Comparison of ENCODE assay signal across 1 cellular context in the genomic region with DNA sequence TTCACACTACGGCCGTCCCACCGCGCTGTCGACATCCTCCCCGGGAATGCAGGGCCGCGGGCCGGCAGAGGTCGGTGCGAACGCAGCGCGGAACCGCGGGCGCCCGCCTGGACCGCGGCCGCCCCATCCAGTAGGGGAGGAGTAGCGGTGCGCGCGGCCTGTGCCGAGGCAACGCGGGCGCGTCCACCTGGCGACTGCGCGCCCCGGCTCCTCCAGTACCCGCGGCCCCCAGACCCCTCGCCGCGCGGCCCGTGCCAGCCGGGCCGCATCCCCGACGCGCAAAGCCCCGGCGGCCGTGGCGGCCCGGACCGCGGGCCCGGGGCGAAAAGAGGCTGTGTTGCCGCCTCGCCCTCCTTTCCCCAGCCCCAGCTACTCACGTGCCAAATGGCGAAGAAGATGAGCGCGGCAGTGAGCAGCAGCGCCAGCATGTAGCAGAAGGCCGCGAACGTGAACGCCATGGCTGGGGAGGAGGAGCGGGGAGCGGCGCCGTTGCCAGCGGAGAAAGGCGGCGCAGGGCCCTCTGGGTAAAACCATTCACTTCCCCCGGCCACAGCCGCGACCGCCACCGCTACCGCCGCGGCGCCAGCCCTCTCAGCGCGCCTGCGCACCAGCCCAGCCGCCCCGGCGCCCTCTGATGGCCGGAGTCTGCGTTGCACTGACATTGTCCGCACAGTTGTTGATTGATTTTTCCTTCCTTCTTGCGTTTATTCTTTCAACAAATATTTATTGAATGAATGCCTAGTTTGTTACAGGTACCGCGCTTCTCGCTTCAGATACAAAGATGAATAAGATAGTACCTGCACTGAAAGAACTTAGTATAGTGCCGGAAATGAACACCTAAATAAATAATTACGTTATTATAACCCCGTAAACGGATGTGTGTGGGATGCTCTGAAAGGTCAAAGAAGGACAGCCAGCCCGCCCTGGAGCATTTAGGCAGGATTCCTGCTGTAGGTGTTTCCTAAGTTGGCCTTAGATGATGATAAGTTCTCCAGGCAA.
A peak's percentile ranks its signal among the peaks of the same experiment; 100 is the strongest.
TF ChIP-seq lines count a peak whose summit lies in the region.

A gene (minus strand): TSS at position 505 of the 999 bp plus-strand sequence. CDS start 47 bp downstream, at position 458.

TF ChIP-seq in HepG2, 621 proteins besides CTCF, POLR2A, EP300 and RAD21 (continued from another document and continues in another):
- TF ChIP-seq, protein P1, sequence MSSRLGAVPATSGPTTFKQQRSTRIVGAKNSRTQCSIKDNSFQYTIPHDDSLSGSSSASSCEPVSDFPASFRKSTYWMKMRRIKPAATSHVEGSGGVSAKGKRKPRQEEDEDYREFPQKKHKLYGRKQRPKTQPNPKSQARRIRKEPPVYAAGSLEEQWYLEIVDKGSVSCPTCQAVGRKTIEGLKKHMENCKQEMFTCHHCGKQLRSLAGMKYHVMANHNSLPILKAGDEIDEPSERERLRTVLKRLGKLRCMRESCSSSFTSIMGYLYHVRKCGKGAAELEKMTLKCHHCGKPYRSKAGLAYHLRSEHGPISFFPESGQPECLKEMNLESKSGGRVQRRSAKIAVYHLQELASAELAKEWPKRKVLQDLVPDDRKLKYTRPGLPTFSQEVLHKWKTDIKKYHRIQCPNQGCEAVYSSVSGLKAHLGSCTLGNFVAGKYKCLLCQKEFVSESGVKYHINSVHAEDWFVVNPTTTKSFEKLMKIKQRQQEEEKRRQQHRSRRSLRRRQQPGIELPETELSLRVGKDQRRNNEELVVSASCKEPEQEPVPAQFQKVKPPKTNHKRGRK (CRISPR knock-in tag; IDR thresholded peaks at IDR 0.05) = no peak
- TF ChIP-seq FOSL1 (CRISPR knock-in tag; IDR thresholded peaks at IDR 0.05; ENCODE audit: borderline replicate concordance) = no peak
- TF ChIP-seq ZFP37 (CRISPR knock-in tag; IDR thresholded peaks at IDR 0.05; ENCODE audit: borderline replicate concordance) = no peak
- TF ChIP-seq KDM3A (CRISPR knock-in tag; IDR thresholded peaks at IDR 0.05; ENCODE audit: low read depth) = 0 out of 2 replicates have a peak, but pooled peaks have one; percentile 74
- TF ChIP-seq HDAC6 (IDR thresholded peaks at IDR 0.05; ENCODE audit: low read depth, low read length) = no peak
- TF ChIP-seq, protein P2, sequence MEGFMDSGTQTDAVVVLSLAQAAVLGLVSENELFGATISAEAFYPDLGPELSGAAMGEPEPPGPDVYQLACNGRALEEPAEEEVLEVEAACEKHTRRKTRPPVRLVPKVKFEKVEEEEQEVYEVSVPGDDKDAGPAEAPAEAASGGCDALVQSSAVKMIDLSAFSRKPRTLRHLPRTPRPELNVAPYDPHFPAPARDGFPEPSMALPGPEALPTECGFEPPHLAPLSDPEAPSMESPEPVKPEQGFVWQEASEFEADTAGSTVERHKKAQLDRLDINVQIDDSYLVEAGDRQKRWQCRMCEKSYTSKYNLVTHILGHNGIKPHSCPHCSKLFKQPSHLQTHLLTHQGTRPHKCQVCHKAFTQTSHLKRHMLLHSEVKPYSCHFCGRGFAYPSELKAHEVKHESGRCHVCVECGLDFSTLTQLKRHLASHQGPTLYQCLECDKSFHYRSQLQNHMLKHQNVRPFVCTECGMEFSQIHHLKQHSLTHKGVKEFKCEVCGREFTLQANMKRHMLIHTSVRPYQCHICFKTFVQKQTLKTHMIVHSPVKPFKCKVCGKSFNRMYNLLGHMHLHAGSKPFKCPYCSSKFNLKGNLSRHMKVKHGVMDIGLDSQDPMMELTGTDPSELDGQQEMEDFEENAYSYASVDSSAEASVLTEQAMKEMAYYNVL (CRISPR knock-in tag; IDR thresholded peaks at IDR 0.05; ENCODE audit: borderline replicate concordance) = peak; percentile 96; the same call in 1 of the 2 replicates
- 0 out of 2 replicates have a peak, but pooled peaks have one; percentile 49 for TF ChIP-seq HNRNPL (IDR thresholded peaks at IDR 0.05; ENCODE audit: low read depth, low read length)
- no peak for TF ChIP-seq ZNF354B (CRISPR knock-in tag; IDR thresholded peaks at IDR 0.05)
- no peak for TF ChIP-seq ZNF780A (CRISPR knock-in tag; IDR thresholded peaks at IDR 0.05)
- TF ChIP-seq ONECUT2 (CRISPR knock-in tag; IDR thresholded peaks at IDR 0.05) = peak; percentile 86
- no peak for TF ChIP-seq ZFP1 (CRISPR knock-in tag; IDR thresholded peaks at IDR 0.05)
- no peak for TF ChIP-seq NCOR1 (IDR thresholded peaks at IDR 0.05; ENCODE audit: borderline replicate concordance, low read length)
- TF ChIP-seq, protein P3, sequence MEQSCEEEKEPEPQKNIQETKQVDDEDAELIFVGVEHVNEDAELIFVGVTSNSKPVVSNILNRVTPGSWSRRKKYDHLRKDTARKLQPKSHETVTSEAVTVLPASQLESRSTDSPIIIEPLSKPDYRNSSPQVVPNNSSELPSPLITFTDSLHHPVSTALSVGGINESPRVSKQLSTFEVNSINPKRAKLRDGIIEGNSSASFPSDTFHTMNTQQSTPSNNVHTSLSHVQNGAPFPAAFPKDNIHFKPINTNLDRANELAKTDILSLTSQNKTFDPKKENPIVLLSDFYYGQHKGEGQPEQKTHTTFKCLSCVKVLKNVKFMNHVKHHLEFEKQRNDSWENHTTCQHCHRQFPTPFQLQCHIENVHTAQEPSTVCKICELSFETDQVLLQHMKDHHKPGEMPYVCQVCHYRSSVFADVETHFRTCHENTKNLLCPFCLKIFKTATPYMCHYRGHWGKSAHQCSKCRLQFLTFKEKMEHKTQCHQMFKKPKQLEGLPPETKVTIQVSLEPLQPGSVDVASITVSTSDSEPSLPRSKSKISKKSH (CRISPR knock-in tag; IDR thresholded peaks at IDR 0.05; ENCODE audit: borderline replicate concordance) = no peak
- TF ChIP-seq EHMT2 (IDR thresholded peaks at IDR 0.05; ENCODE audit: borderline replicate concordance, low read depth, low read length) = no peak
- TF ChIP-seq, protein P4, sequence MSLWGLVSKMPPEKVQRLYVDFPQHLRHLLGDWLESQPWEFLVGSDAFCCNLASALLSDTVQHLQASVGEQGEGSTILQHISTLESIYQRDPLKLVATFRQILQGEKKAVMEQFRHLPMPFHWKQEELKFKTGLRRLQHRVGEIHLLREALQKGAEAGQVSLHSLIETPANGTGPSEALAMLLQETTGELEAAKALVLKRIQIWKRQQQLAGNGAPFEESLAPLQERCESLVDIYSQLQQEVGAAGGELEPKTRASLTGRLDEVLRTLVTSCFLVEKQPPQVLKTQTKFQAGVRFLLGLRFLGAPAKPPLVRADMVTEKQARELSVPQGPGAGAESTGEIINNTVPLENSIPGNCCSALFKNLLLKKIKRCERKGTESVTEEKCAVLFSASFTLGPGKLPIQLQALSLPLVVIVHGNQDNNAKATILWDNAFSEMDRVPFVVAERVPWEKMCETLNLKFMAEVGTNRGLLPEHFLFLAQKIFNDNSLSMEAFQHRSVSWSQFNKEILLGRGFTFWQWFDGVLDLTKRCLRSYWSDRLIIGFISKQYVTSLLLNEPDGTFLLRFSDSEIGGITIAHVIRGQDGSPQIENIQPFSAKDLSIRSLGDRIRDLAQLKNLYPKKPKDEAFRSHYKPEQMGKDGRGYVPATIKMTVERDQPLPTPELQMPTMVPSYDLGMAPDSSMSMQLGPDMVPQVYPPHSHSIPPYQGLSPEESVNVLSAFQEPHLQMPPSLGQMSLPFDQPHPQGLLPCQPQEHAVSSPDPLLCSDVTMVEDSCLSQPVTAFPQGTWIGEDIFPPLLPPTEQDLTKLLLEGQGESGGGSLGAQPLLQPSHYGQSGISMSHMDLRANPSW (CRISPR knock-in tag; IDR thresholded peaks at IDR 0.05; ENCODE audit: borderline replicate concordance) = peak; percentile 25; the same call in 1 of the 2 replicates
- 0 out of 2 replicates have a peak, but pooled peaks have one; percentile 35 for TF ChIP-seq ZNF230 (CRISPR knock-in tag; IDR thresholded peaks at IDR 0.05)
- TF ChIP-seq ZNF773 (CRISPR knock-in tag; IDR thresholded peaks at IDR 0.05; ENCODE audit: borderline replicate concordance) = no peak
- no peak for TF ChIP-seq SMARCE1 (IDR thresholded peaks at IDR 0.05; ENCODE audit: borderline replicate concordance)
- peak; percentile 64; the same call in 1 of the 3 replicates for TF ChIP-seq MXI1 (IDR thresholded peaks at IDR 0.05; ENCODE audit: borderline replicate concordance, low read depth, low read length)
- TF ChIP-seq ZNF326 (CRISPR knock-in tag; IDR thresholded peaks at IDR 0.05; ENCODE audit: borderline replicate concordance) = no peak
- TF ChIP-seq TBP (CRISPR knock-in tag; IDR thresholded peaks at IDR 0.05) = no peak
- TF ChIP-seq MED1 (CRISPR knock-in tag; IDR thresholded peaks at IDR 0.05) = peak; percentile 69; the same call in 1 of the 2 replicates
- TF ChIP-seq, protein P5, sequence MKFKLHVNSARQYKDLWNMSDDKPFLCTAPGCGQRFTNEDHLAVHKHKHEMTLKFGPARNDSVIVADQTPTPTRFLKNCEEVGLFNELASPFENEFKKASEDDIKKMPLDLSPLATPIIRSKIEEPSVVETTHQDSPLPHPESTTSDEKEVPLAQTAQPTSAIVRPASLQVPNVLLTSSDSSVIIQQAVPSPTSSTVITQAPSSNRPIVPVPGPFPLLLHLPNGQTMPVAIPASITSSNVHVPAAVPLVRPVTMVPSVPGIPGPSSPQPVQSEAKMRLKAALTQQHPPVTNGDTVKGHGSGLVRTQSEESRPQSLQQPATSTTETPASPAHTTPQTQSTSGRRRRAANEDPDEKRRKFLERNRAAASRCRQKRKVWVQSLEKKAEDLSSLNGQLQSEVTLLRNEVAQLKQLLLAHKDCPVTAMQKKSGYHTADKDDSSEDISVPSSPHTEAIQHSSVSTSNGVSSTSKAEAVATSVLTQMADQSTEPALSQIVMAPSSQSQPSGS (CRISPR knock-in tag; IDR thresholded peaks at IDR 0.05) = peak; percentile 63
- TF ChIP-seq IRX3 (CRISPR knock-in tag; IDR thresholded peaks at IDR 0.05; ENCODE audit: borderline replicate concordance, low read depth) = peak; percentile 84; the same call in 1 of the 2 replicates
- TF ChIP-seq, protein P6, sequence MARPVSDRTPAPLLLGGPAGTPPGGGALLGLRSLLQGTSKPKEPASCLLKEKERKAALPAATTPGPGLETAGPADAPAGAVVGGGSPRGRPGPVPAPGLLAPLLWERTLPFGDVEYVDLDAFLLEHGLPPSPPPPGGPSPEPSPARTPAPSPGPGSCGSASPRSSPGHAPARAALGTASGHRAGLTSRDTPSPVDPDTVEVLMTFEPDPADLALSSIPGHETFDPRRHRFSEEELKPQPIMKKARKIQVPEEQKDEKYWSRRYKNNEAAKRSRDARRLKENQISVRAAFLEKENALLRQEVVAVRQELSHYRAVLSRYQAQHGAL (CRISPR knock-in tag; IDR thresholded peaks at IDR 0.05; ENCODE audit: not compliant biosample characterization) = no peak
- TF ChIP-seq ZNF616 (CRISPR knock-in tag; IDR thresholded peaks at IDR 0.05; ENCODE audit: low read depth) = 0 out of 2 replicates have a peak, but pooled peaks have one; percentile 35
- no peak for TF ChIP-seq ZNF546 (CRISPR knock-in tag; conservative IDR thresholded peaks at IDR 0.05)
- peak; percentile 71; the same call in 1 of the 2 replicates for TF ChIP-seq ZNF253 (CRISPR knock-in tag; IDR thresholded peaks at IDR 0.05; ENCODE audit: borderline replicate concordance)
- no peak for TF ChIP-seq HNRNPK (IDR thresholded peaks at IDR 0.05; ENCODE audit: low read depth, low read length, poor library complexity, severe bottlenecking)
- no peak for TF ChIP-seq RFXANK (CRISPR knock-in tag; IDR thresholded peaks at IDR 0.05)
- TF ChIP-seq, protein P7, sequence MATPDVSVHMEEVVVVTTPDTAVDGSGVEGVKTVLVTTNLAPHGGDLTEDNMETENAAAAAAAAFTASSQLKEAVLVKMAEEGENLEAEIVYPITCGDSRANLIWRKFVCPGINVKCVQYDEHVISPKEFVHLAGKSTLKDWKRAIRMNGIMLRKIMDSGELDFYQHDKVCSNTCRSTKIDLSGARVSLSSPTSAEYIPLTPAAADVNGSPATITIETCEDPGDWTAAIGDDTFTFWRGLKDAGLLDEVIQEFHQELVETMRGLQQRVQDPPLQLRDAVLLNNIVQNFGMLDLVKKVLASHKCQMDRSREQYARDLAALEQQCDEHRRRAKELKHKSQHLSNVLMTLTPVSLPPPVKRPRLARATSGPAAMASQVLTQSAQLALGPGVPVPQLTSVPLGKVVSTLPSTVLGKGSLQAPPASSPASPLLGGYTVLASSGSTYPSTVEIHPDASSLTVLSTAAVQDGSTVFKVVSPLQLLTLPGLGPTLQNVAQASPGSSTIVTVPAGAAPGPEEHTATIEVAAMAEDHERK (CRISPR knock-in tag; IDR thresholded peaks at IDR 0.05; ENCODE audit: low read depth) = no peak
- peak; percentile 93 for TF ChIP-seq SALL1 (CRISPR knock-in tag; IDR thresholded peaks at IDR 0.05)
- 0 out of 2 replicates have a peak, but pooled peaks have one; percentile 35 for TF ChIP-seq HNRNPUL1 (IDR thresholded peaks at IDR 0.05; ENCODE audit: low read depth, low read length)
- 0 out of 2 replicates have a peak, but pooled peaks have one; percentile 34 for TF ChIP-seq ISL2 (CRISPR knock-in tag; IDR thresholded peaks at IDR 0.05)
- peak; percentile 86 for TF ChIP-seq KMT2B (CRISPR knock-in tag; IDR thresholded peaks at IDR 0.05)
- TF ChIP-seq HNF4G (IDR thresholded peaks at IDR 0.05; ENCODE audit: borderline replicate concordance, low read depth, low read length) = no peak
- peak; percentile 38; the same call in 1 of the 2 replicates for TF ChIP-seq HNF4G (CRISPR knock-in tag; IDR thresholded peaks at IDR 0.05; ENCODE audit: borderline replicate concordance, low read depth)
- TF ChIP-seq ZSCAN30 (CRISPR knock-in tag; IDR thresholded peaks at IDR 0.05) = no peak
- TF ChIP-seq ZNF598 (CRISPR knock-in tag; IDR thresholded peaks at IDR 0.05; ENCODE audit: borderline replicate concordance) = no peak
- TF ChIP-seq HDAC1 (CRISPR knock-in tag; IDR thresholded peaks at IDR 0.05) = peak; percentile 8; the same call in 1 of the 2 replicates
- no peak for TF ChIP-seq ZZZ3 (CRISPR knock-in tag; IDR thresholded peaks at IDR 0.05; ENCODE audit: borderline replicate concordance)
- TF ChIP-seq, protein P8, sequence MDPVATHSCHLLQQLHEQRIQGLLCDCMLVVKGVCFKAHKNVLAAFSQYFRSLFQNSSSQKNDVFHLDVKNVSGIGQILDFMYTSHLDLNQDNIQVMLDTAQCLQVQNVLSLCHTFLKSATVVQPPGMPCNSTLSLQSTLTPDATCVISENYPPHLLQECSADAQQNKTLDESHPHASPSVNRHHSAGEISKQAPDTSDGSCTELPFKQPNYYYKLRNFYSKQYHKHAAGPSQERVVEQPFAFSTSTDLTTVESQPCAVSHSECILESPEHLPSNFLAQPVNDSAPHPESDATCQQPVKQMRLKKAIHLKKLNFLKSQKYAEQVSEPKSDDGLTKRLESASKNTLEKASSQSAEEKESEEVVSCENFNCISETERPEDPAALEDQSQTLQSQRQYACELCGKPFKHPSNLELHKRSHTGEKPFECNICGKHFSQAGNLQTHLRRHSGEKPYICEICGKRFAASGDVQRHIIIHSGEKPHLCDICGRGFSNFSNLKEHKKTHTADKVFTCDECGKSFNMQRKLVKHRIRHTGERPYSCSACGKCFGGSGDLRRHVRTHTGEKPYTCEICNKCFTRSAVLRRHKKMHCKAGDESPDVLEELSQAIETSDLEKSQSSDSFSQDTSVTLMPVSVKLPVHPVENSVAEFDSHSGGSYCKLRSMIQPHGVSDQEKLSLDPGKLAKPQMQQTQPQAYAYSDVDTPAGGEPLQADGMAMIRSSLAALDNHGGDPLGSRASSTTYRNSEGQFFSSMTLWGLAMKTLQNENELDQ (CRISPR knock-in tag; IDR thresholded peaks at IDR 0.05; ENCODE audit: borderline replicate concordance) = no peak
- no peak for TF ChIP-seq HCFC1 (IDR thresholded peaks at IDR 0.05; ENCODE audit: low read depth, low read length)
